19 cellular contexts compared by ENCODE assay signal in genomic region chr7:19557726-19558470, GRCh38.
A peak's percentile ranks its signal among the peaks of the same experiment; 100 is the strongest.
DNase-seq lines count a peak whose midpoint lies in the region; ATAC-seq, FAIRE-seq and TF ChIP-seq lines count a peak whose summit lies in the region.
"Had no signal": no experiment of that assay in that cellular context is flagged by ENCODE, and none has a peak within 500 bp of the region (broad histone marks: within the 10 kb centered on the region; RNA-seq: fewer than 3 reads in every experiment).

No MANE protein-coding gene starts in this region.

- in situ Hi-C loops in HepG2 (cut with HindIII; ENCODE audit: extremely low pct_ligation_motif_present, low pct_unique_long_range_greater_than_20kb) = no loop called here

- WGBS in HepG2 (ENCODE audit: low lambda C conversion rate) = 30% methylated on average over 3 of the region's 3 CpGs

- FAIRE-seq in HepG2 (lab: Jason Lieb, UNC) = no peak
- FAIRE-seq: K562 had no signal

- no peak overlapping the region for H3K4me3 Mint-ChIP-seq in osteocyte (ENCODE audit: unreplicated experiment)

- no peaks in the 10 kb centered on the region for H3K4me1 ChIP-seq in HepG2 (ENCODE audit: insufficient read depth, low read length)

- H3K27ac Mint-ChIP-seq in osteocyte (ENCODE audit: unreplicated experiment) = peak overlapping the region; percentile 97

- no peak overlapping the region for H3K9ac ChIP-seq in HepG2 (ENCODE audit: insufficient read depth, low read depth, low read length)

- H3K4me2 ChIP-seq in HepG2 (ENCODE audit: low read depth, low read length) = no peak overlapping the region

- H3K4me3 ChIP-seq in epithelial cell of esophagus (ENCODE audit: low read length) = no peak overlapping the region
- H3K4me3 ChIP-seq in HepG2 (replicated peaks in 1 of 3; ENCODE audit: insufficient read depth in 1 of 3, low read depth in 2 of 3, low read length in 3 of 3) = no peak overlapping the region
- H3K4me3 ChIP-seq: K562 had no signal

- H3K27me3 Mint-ChIP-seq in osteocyte (ENCODE audit: unreplicated experiment) = no peaks in the 10 kb centered on the region

- no TSS peak for BruUV-seq in HepG2 (replicated peaks; lab: Mats Ljungman, UMichigan)

- POLR2A ChIA-PET in HepG2 (lab: Yijun Ruan, JAX) = no interaction called here

- no peaks in the 10 kb centered on the region for H3K27me3 ChIP-seq in HepG2 (ENCODE audit: control insufficient read depth in 1 of 2, insufficient read depth in 2 of 2, low read length in 2 of 2)

- no peak for TF ChIP-seq EP300 in HepG2 (IDR thresholded peaks at IDR 0.05; ENCODE audit: low read depth in 2 of 2, low read length in 2 of 2)
- TF ChIP-seq EP300 in HepG2 (CRISPR knock-in tag; IDR thresholded peaks at IDR 0.05; ENCODE audit: borderline replicate concordance) = no peak

- DNase-seq in HCEC 1CT = peak; percentile 71
- DNase-seq in RPMI7951 (ENCODE audit: low read depth) = peak; percentile 18
- peak; percentile 35 for DNase-seq in epithelial cell of esophagus (ENCODE audit: low read depth)
- DNase-seq in osteocyte (ENCODE audit: extremely low spot score, unreplicated experiment) = no peak
- no peak for DNase-seq in central memory CD4-positive, alpha-beta T cell
- no peak for DNase-seq in activated CD4-positive, CD25-positive, alpha-beta regulatory T cell (lab: John Stamatoyannopoulos, UW)
- no peak for DNase-seq in HepG2 (ENCODE audit: low spot score)
- DNase-seq: COR-L47, DMS153, NCI-H1436 treated with DMSO at 0.1 percent for 48 hours, NCI-H2029 treated with DMSO at 0.1 percent for 48 hours, NCI-H2171 treated with DMSO at 0.1 percent for 48 hours, NCI-H510A, NCI-H774, SHP77 had no signal

- H3K79me2 ChIP-seq in HepG2 (ENCODE audit: insufficient read depth, low read length) = no peaks in the 10 kb centered on the region

- no peak overlapping the region for H2AFZ ChIP-seq in HepG2 (ENCODE audit: low read length)

- peaks cover 17% of the 10 kb centered on the region for H3K9me3 Mint-ChIP-seq in osteocyte (ENCODE audit: unreplicated experiment)

- TF ChIP-seq RAD21 in HepG2 (CRISPR knock-in tag; IDR thresholded peaks at IDR 0.05) = no peak

- peaks cover 69% of the 10 kb centered on the region for H3K9me3 ChIP-seq in HepG2 (ENCODE audit: low read length)

- H3K4me1 Mint-ChIP-seq in osteocyte (ENCODE audit: unreplicated experiment) = peaks cover 59% of the 10 kb centered on the region

- H3K27ac ChIP-seq in HepG2 (ENCODE audit: extremely low read length, insufficient read depth, low read length) = no peak overlapping the region
- H3K27ac ChIP-seq: HL-60 had no signal

- CTCF ChIA-PET in HepG2 (lab: Yijun Ruan, JAX; ENCODE audit: low intra/inter-chr PET ratio, low total read pairs) = no interaction called here

- TF ChIP-seq CTCF in epithelial cell of esophagus (IDR thresholded peaks at IDR 0.05; ENCODE audit: insufficient read depth, low read depth, low read length, missing control alignments) (no peak), osteocyte (IDR thresholded peaks at IDR 0.05) (no peak), HepG2 (CRISPR knock-in tag; IDR thresholded peaks at IDR 0.05) (no peak)

- ATAC-seq in HG02610 (IDR thresholded peaks at IDR 0.05; ENCODE audit: unreplicated experiment) (no peak), HepG2 (no peak)
- ATAC-seq: K562, Panc1 had no signal

- H4K20me1 ChIP-seq in HepG2 (ENCODE audit: insufficient read depth, low read length) = no peaks in the 10 kb centered on the region

- intact Hi-C loops in HepG2 (cut with micrococcal nuclease; ENCODE audit: unreplicated experiment) = no loop called here

- no peaks in the 10 kb centered on the region for H3K36me3 ChIP-seq in HepG2 (replicated peaks in 1 of 2; ENCODE audit: control insufficient read depth in 1 of 2, insufficient read depth in 2 of 2, low read length in 2 of 2)

- TF ChIP-seq POLR2A in HepG2 (IDR thresholded peaks at IDR 0.05; ENCODE audit: insufficient read depth in 1 of 2, low read depth in 2 of 2, low read length in 2 of 2) = no peak

- H3K36me3 Mint-ChIP-seq in osteocyte (ENCODE audit: unreplicated experiment) = no peaks in the 10 kb centered on the region

TF ChIP-seq in HepG2, 621 proteins besides CTCF, POLR2A, EP300 and RAD21 (continues in another document):
- TF ChIP-seq ZBTB37 (CRISPR knock-in tag; IDR thresholded peaks at IDR 0.05) (no peak), TIGD3 (CRISPR knock-in tag; IDR thresholded peaks at IDR 0.05; ENCODE audit: borderline replicate concordance) (no peak), XRCC5 (optimal IDR thresholded peaks at IDR 0.05; ENCODE audit: low read length) (no peak), MTF1 (CRISPR knock-in tag; IDR thresholded peaks at IDR 0.05) (no peak), MAF1 (CRISPR knock-in tag; IDR thresholded peaks at IDR 0.05; ENCODE audit: borderline replicate concordance) (no peak), ZNF276 (CRISPR knock-in tag; IDR thresholded peaks at IDR 0.05; ENCODE audit: low read depth) (no peak), NR3C1 (CRISPR knock-in tag; IDR thresholded peaks at IDR 0.05) (no peak), GPBP1L1 (CRISPR knock-in tag; IDR thresholded peaks at IDR 0.05) (no peak), PRMT3 (CRISPR knock-in tag; IDR thresholded peaks at IDR 0.05; ENCODE audit: borderline replicate concordance, low read depth) (no peak), IRX3 (CRISPR knock-in tag; IDR thresholded peaks at IDR 0.05; ENCODE audit: borderline replicate concordance, low read depth) (no peak)

Comparison
In these comparisons a context has a peak if more than half of its experiments do, and no peak if none do; other contexts are left out.
1. DNase-seq: peak in HCEC 1CT (single experiment), RPMI7951 (single experiment) and epithelial cell of esophagus (single experiment); none in osteocyte (single experiment), central memory CD4-positive, alpha-beta T cell (single experiment), activated CD4-positive, CD25-positive, alpha-beta regulatory T cell (0 of 4) and HepG2 (single experiment).